23 cellular contexts compared by ENCODE assay signal in genomic region chr12:32124637-32125036, GRCh38. TPM values are rescaled to one million over a fixed set of nuclear protein-coding genes. Genes with fewer than 3 reads are reported as not detected.
DNase-seq lines count a peak whose midpoint lies in the region; ATAC-seq and TF ChIP-seq lines count a peak whose summit lies in the region.
"Had no signal": no experiment of that assay in that cellular context is flagged by ENCODE, and none has a peak within 500 bp of the region (broad histone marks: within the 10 kb centered on the region; RNA-seq: fewer than 3 reads in every experiment).

No MANE protein-coding gene starts in this region.

- H3K9ac ChIP-seq in IMR-90 (ENCODE audit: low read depth, low read length) = no peak overlapping the region
- H3K9ac ChIP-seq: BLaER1 had no signal

- DNase-seq in GM23338 (ENCODE audit: low spot score) (peak; percentile 47), IMR-90 (no peak), astrocyte of the hippocampus (ENCODE audit: low read depth, low spot score) (peak; percentile 10), nephron progenitor cell (no peak), lower lobe of right lung (no peak), NCI-H226 (no peak), NCI-H1694 (lab: John Stamatoyannopoulos, UW) (no peak), osteocyte (ENCODE audit: extremely low spot score, unreplicated experiment) (no peak)
- DNase-seq: ACHN; activated CD4-positive, alpha-beta T cell treated with anti-CD3 and anti-CD28 coated beads for 4 hours; activated naive CD4-positive, alpha-beta T cell treated with Interleukin-2 at 50 U/mL for 16 hours; activated T-cell treated with anti-CD3 and anti-CD28 coated beads, Interleukin-2, amount 50 U/mL, for 48 hours; adrenal gland; COR-L47; cortex of kidney; NCI-H1436; NCI-H2107; NCI-H524 treated with DMSO at 0.1 percent for 48 hours; T-helper 17 cell had no signal

- peaks cover 2% of the 10 kb centered on the region; the same call in 1 of the 2 replicates for H3K9me1 ChIP-seq in IMR-90 (ENCODE audit: insufficient read depth, low read length)

- no peak overlapping the region for H2AK9ac ChIP-seq in IMR-90 (replicated peaks; ENCODE audit: low read depth, low read length, poor library complexity)

- peak overlapping the region; percentile 3; the same call in 1 of the 2 replicates for H3K4me2 ChIP-seq in GM23338
- H3K4me2 ChIP-seq in IMR-90 (ENCODE audit: low read depth, low read length) = no peak overlapping the region
- H3K4me2 ChIP-seq: BLaER1 had no signal

- peak overlapping the region; percentile 34; the same call in 1 of the 2 replicates for H3K23ac ChIP-seq in IMR-90 (ENCODE audit: low read depth, low read length)

- H3K36me3 Mint-ChIP-seq in GM23338 (ENCODE audit: low read depth) = peaks cover 10% of the 10 kb centered on the region; the same call in 2 of the 3 replicates
- peaks cover 11% of the 10 kb centered on the region for H3K36me3 Mint-ChIP-seq in nephron progenitor cell (ENCODE audit: low read depth)
- H3K36me3 Mint-ChIP-seq in osteocyte (ENCODE audit: unreplicated experiment) = peaks cover 2% of the 10 kb centered on the region

- H3K27ac ChIP-seq in GM23338 (ENCODE audit: low read depth) (peak overlapping the region; percentile 68), IMR-90 (ENCODE audit: insufficient read depth, low read length) (no peak overlapping the region), lower lobe of right lung (no peak overlapping the region)
- H3K27ac ChIP-seq: adrenal gland, BLaER1, neutrophil, SK-N-MC, suprapubic skin had no signal

- no peak for TF ChIP-seq POLR2A in IMR-90 (IDR thresholded peaks at IDR 0.05; ENCODE audit: low read depth, low read length)

- 56% methylated on average over 1 of the region's 1 CpG; no CpG with 5 or more reads in 1 of the 2 experiments for WGBS in IMR-90 (ENCODE audit: extremely low coverage in 2 of 2, insufficient read length in 1 of 2), 2 experiments

- H2AFZ ChIP-seq in GM23338 (no peak overlapping the region), IMR-90 (replicated peaks; ENCODE audit: low read length, poor library complexity) (no peak overlapping the region)

- no peaks in the 10 kb centered on the region for H3K27me3 ChIP-seq in GM23338 (ENCODE audit: insufficient read depth)
- no peaks in the 10 kb centered on the region for H3K27me3 ChIP-seq in IMR-90 (ENCODE audit: control insufficient read depth, insufficient read depth, low read length)
- no peaks in the 10 kb centered on the region for H3K27me3 ChIP-seq in lower lobe of right lung (ENCODE audit: low read depth)
- H3K27me3 ChIP-seq: adrenal gland, BLaER1, neutrophil, suprapubic skin had no signal

- peaks cover 94% of the 10 kb centered on the region for H3K79me2 ChIP-seq in GM23338 (replicated peaks; ENCODE audit: insufficient read depth)

- in situ Hi-C loops in IMR-90 (cut with MboI; ENCODE audit: low sequenced_read_pairs) = no loop called here

- H4K20me1 ChIP-seq in GM23338 (replicated peaks; ENCODE audit: insufficient read depth) (peaks cover 9% of the 10 kb centered on the region; the same call in 1 of the 2 replicates), IMR-90 (ENCODE audit: insufficient read depth, low read length) (peaks cover 18% of the 10 kb centered on the region; the same call in 1 of the 2 replicates)

- H3K27ac Mint-ChIP-seq in GM23338 (peak overlapping the region; percentile 71), nephron progenitor cell (peak overlapping the region; percentile 14), osteocyte (ENCODE audit: unreplicated experiment) (no peak overlapping the region)
- H3K27ac Mint-ChIP-seq: T-helper 17 cell had no signal

- H4K8ac ChIP-seq in IMR-90 (ENCODE audit: low read depth in 2 of 2, low read length in 2 of 2) = peak overlapping the region in 1 of 2 experiments; percentile 23; a peak in 1 of 4 replicates

- H3K4ac ChIP-seq in IMR-90 (ENCODE audit: low read depth, low read length) = peak overlapping the region; percentile 55

- dilution Hi-C loops in IMR-90 (cut with HindIII; ENCODE audit: low sequenced_read_pairs, unreplicated experiment) = no loop called here

- H3K4me3 Mint-ChIP-seq in GM23338 (no peak overlapping the region; the same call in 2 of the 3 replicates), nephron progenitor cell (no peak overlapping the region), osteocyte (ENCODE audit: unreplicated experiment) (no peak overlapping the region)
- H3K4me3 Mint-ChIP-seq: T-helper 17 cell had no signal

- POLR2A ChIA-PET in IMR-90 (lab: Charles Lee; ENCODE audit: unreplicated experiment) = interaction anchor here (0.7 kb wide), 1 partner anchor 61 kb away, joined by 3 read pairs; no protein-coding TSS in a partner anchor

- peak overlapping the region; percentile 2; the same call in 2 of the 3 replicates for H2BK15ac ChIP-seq in IMR-90 (ENCODE audit: low read depth, low read length)

- no peak overlapping the region for H3K56ac ChIP-seq in IMR-90 (ENCODE audit: extremely low read depth, insufficient read depth, low read length)

- H3K18ac ChIP-seq in IMR-90 (ENCODE audit: low read depth, low read length) = peak overlapping the region; percentile 48

- H3K9me3 ChIP-seq in IMR-90 (ENCODE audit: control insufficient read depth, insufficient read depth, low read length) (no peaks in the 10 kb centered on the region), lower lobe of right lung (no peaks in the 10 kb centered on the region)
- H3K9me3 ChIP-seq: adrenal gland, BLaER1, neutrophil, suprapubic skin had no signal

- H3K79me1 ChIP-seq in IMR-90 (ENCODE audit: low read depth in 1 of 2, low read length in 2 of 2) = peaks cover 19 to 59% of the 10 kb centered on the region in 2 experiments

- no TSS peak for BruUV-seq in IMR-90 (replicated peaks; lab: Mats Ljungman, UMichigan)

- peaks cover 36% of the 10 kb centered on the region for H3K4me1 Mint-ChIP-seq in GM23338
- H3K4me1 Mint-ChIP-seq in nephron progenitor cell = peaks cover 24% of the 10 kb centered on the region
- H3K4me1 Mint-ChIP-seq in osteocyte (ENCODE audit: unreplicated experiment) = peaks cover 13% of the 10 kb centered on the region

- peak overlapping the region; percentile 61; the same call in 1 of the 2 replicates for H4K5ac ChIP-seq in IMR-90 (ENCODE audit: low read depth, low read length)

- H3K27me3 Mint-ChIP-seq in GM23338 (ENCODE audit: insufficient read depth, low read depth, poor library complexity) (no peaks in the 10 kb centered on the region), nephron progenitor cell (ENCODE audit: low read depth, poor library complexity) (no peaks in the 10 kb centered on the region), osteocyte (ENCODE audit: unreplicated experiment) (no peaks in the 10 kb centered on the region)
- H3K27me3 Mint-ChIP-seq: T-helper 17 cell had no signal

- intact Hi-C loops in IMR-90 (cut with micrococcal nuclease) = no loop called here
- intact Hi-C loops in lower lobe of right lung (cut with DNase I) = no loop called here

- peak overlapping the region; percentile 27; the same call in 1 of the 2 replicates for H3K14ac ChIP-seq in IMR-90 (replicated peaks; ENCODE audit: low read depth, low read length)

- no peak overlapping the region for H2BK5ac ChIP-seq in IMR-90 (ENCODE audit: low read depth, low read length, poor library complexity, severe bottlenecking)

- 0 out of 2 replicates have a peak overlapping the region, but pooled peaks have one; percentile 5 for H2BK20ac ChIP-seq in IMR-90 (ENCODE audit: low read depth, low read length)

- no peaks in the 10 kb centered on the region for H3K9me2 ChIP-seq in GM23338 (ENCODE audit: insufficient read depth)

- H3K4me3 ChIP-seq in GM23338 = no peak overlapping the region
- no peak overlapping the region for H3K4me3 ChIP-seq in IMR-90 (ENCODE audit: insufficient read depth, low read depth, low read length)
- no peak overlapping the region for H3K4me3 ChIP-seq in lower lobe of right lung
- H3K4me3 ChIP-seq: adrenal gland, BLaER1, SK-N-MC, suprapubic skin had no signal

- CTCF ChIA-PET in IMR-90 (lab: Yijun Ruan, JAX) = interaction anchor here (0.8 to 1.0 kb wide), 2 partner anchors 9 to 17 kb away, joined by 3 read pairs; no protein-coding TSS in a partner anchor

- H3K9me3 Mint-ChIP-seq in GM23338 = no peaks in the 10 kb centered on the region
- H3K9me3 Mint-ChIP-seq in nephron progenitor cell = no peaks in the 10 kb centered on the region
- no peaks in the 10 kb centered on the region for H3K9me3 Mint-ChIP-seq in osteocyte (ENCODE audit: unreplicated experiment)

- peak overlapping the region; percentile 57; the same call in 1 of the 2 replicates for H4K91ac ChIP-seq in IMR-90 (ENCODE audit: insufficient read depth, low read depth, low read length)

- H3F3A ChIP-seq in GM23338 (replicated peaks; ENCODE audit: low read depth) = peaks cover 10% of the 10 kb centered on the region

- H3K36me3 ChIP-seq in GM23338 (ENCODE audit: insufficient read depth) (no peaks in the 10 kb centered on the region), IMR-90 (ENCODE audit: control insufficient read depth, insufficient read depth, low read length) (no peaks in the 10 kb centered on the region; the same call in 1 of the 2 replicates), lower lobe of right lung (no peaks in the 10 kb centered on the region)
- H3K36me3 ChIP-seq: adrenal gland, neutrophil, suprapubic skin had no signal

- H2AK5ac ChIP-seq in IMR-90 (ENCODE audit: low read depth, low read length) = peak overlapping the region; percentile 52

- TF ChIP-seq RAD21 in IMR-90 (IDR thresholded peaks at IDR 0.05; ENCODE audit: low read length) = no peak

- peak; percentile 58 for ATAC-seq in GM23338
- ATAC-seq in IMR-90 (ENCODE audit: low read depth) = peak; percentile 15; the same call in 1 of the 2 replicates
- ATAC-seq in lower lobe of right lung = no peak
- ATAC-seq: T-helper 17 cell had no signal

- peaks cover 32% of the 10 kb centered on the region for H3K4me1 ChIP-seq in GM23338 (ENCODE audit: insufficient read depth)
- peaks cover 17% of the 10 kb centered on the region for H3K4me1 ChIP-seq in IMR-90 (ENCODE audit: control insufficient read depth, insufficient read depth, low read length)
- H3K4me1 ChIP-seq in lower lobe of right lung = no peaks in the 10 kb centered on the region
- H3K4me1 ChIP-seq: adrenal gland, suprapubic skin had no signal

- no peak overlapping the region; the same call in 1 of the 2 replicates for H2BK120ac ChIP-seq in IMR-90 (ENCODE audit: low read depth, low read length)

- TF ChIP-seq CTCF in GM23338 (conservative IDR thresholded peaks at IDR 0.05; ENCODE audit: low read depth in 2 of 2) = no peak
- TF ChIP-seq CTCF in IMR-90 (conservative IDR thresholded peaks at IDR 0.05; ENCODE audit: low read depth, low read length) = no peak
- TF ChIP-seq CTCF in nephron progenitor cell (IDR thresholded peaks at IDR 0.05) = no peak
- TF ChIP-seq CTCF in lower lobe of right lung (IDR thresholded peaks at IDR 0.05) = no peak
- TF ChIP-seq CTCF in osteocyte (IDR thresholded peaks at IDR 0.05) = no peak

TF ChIP-seq in IMR-90, 13 proteins besides CTCF, POLR2A, EP300 and RAD21 (continues in another document):
- TF ChIP-seq NFE2L2 (IDR thresholded peaks at IDR 0.05; ENCODE audit: low read depth, low read length) = no peak

RNA-seq across cellular contexts. Expression of gene BICD1, which starts 18.0 kb away (rescaled TPM):
- 76.4 and 83.6 TPM in 2 replicates for total RNA-seq in GM23338 (2014; rRNA removed; shearing (Covaris generic))
- 46.3 and 59.3 TPM in 2 replicates for polyA plus RNA-seq in GM23338 (2016; fragmentation: Nextera tagmentation; extraction: Ambion mirVana)
- total RNA-seq in IMR-90 (2012; rRNA removed) = 17.2 and 25.0 TPM in 2 replicates
- polyA plus RNA-seq in IMR-90 (2012; rRNA removed) = 17.6 and 21.8 TPM in 2 replicates
- 7.2 and 7.3 TPM in 2 replicates for polyA plus RNA-seq in IMR-90 (2012; cell fraction: cytosol; rRNA removed)
- 32.2 and 53.0 TPM in 2 replicates for polyA plus RNA-seq in IMR-90 (2012; cell fraction: nucleus; rRNA removed; ENCODE audit: low replicate concordance)
- 11.0 TPM for total RNA-seq in lower lobe of right lung
- total RNA-seq in osteocyte = 42.7 and 47.6 TPM in 2 replicates

Comparison
In these comparisons a context has a peak if more than half of its experiments do, and no peak if none do; other contexts are left out.
1. ATAC-seq: peak in GM23338 (single experiment) and IMR-90 (single experiment); none in lower lobe of right lung (0 of 2).
2. DNase-seq: peak in GM23338 (single experiment) and astrocyte of the hippocampus (single experiment); none in IMR-90 (single experiment), nephron progenitor cell (single experiment), lower lobe of right lung (single experiment), NCI-H226 (single experiment), NCI-H1694 (single experiment) and osteocyte (single experiment).